In the genomic region with DNA sequence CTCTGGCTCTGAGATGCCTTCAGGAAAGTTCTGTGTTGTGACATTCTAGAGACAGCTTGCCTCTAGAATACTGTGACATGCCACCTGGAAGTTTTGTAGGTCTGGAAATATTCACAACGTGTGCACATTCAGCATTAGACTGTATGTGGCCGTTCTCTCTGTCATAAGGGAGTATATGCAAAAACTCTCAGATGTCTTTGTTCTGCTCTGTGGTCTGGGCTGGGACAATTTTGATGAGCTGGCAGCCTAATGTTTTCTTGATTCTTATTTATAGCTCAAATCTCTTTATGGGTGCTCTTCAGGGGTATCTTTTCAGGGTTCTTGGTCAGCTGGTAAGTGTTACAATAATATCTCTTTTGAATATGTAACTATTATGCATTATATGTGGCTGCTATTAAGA, we compare ENCODE assay signal across 26 cellular contexts.
"Had no signal": no experiment of that assay in that cellular context is flagged by ENCODE, and none has a peak within 500 bp of the region (broad histone marks: within the 10 kb centered on the region; RNA-seq: fewer than 3 reads in every experiment).

No MANE protein-coding gene starts in this region.

- FAIRE-seq: colon, endometrium, islet of Langerhans, keratinocyte had no signal

- H3K27me3 ChIP-seq: esophagus squamous epithelium, gastrocnemius medialis, heart right ventricle, left lung had no signal

- H3K27ac ChIP-seq: coronary artery, epithelial cell of prostate, esophagus squamous epithelium, gastrocnemius medialis, heart right ventricle, left lung, lower lobe of right lung had no signal

- H3K9me3 ChIP-seq: esophagus squamous epithelium, gastrocnemius medialis, heart right ventricle, left lung, lower lobe of right lung, mucosa of descending colon had no signal

- ATAC-seq: effector memory CD8-positive, alpha-beta T cell; esophagus mucosa; gastrocnemius medialis; heart right ventricle; left cardiac atrium; left lung; left ventricle myocardium superior; lower lobe of right lung; mucosa of descending colon; naive thymus-derived CD4-positive, alpha-beta T cell had no signal

- H3K4me1 ChIP-seq: esophagus squamous epithelium, gastrocnemius medialis, heart right ventricle, left lung, lower lobe of right lung had no signal

- H3K36me3 ChIP-seq: esophagus squamous epithelium, gastrocnemius medialis, heart right ventricle, left lung, lower lobe of right lung had no signal

- DNase-seq: effector CD8-positive, alpha-beta T cell; effector memory CD8-positive, alpha-beta T cell; endodermal cell; erythroblast; esophagus squamous epithelium; foreskin fibroblast; foreskin melanocyte; gastrocnemius medialis; glutamatergic neuron; head of caudate nucleus; heart right ventricle; hippocampal formation; left cardiac atrium; left lung; left ventricle myocardium superior; lower lobe of right lung; mesenchymal stem cell; mucosa of descending colon; naive thymus-derived CD4-positive, alpha-beta T cell had no signal

- H3K4me3 ChIP-seq: coronary artery, esophagus squamous epithelium, gastrocnemius medialis, heart right ventricle, left lung, lower lobe of right lung, mucosa of descending colon had no signal
